14 cellular contexts compared by ENCODE assay signal in genomic region chr7:94266278-94266677, GRCh38.
DNase-seq lines count a peak whose midpoint lies in the region; TF ChIP-seq lines count a peak whose summit lies in the region.
"Had no signal": no experiment of that assay in that cellular context is flagged by ENCODE, and none has a peak within 500 bp of the region (broad histone marks: within the 10 kb centered on the region; RNA-seq: fewer than 3 reads in every experiment).

No MANE protein-coding gene starts in this region.

- no peaks in the 10 kb centered on the region for H3K36me3 ChIP-seq in thyroid gland
- H3K36me3 ChIP-seq: neutrophil had no signal

- H3K36me3 Mint-ChIP-seq in activated CD4-positive, alpha-beta T cell treated with anti-CD3 and anti-CD28 coated beads, Interleukin-2, amount 10 ng/mL, durations not matched to agents 7 days and 5 days (ENCODE audit: low read depth) = no peaks in the 10 kb centered on the region
- H3K36me3 Mint-ChIP-seq: immature natural killer cell had no signal

- H3K4me1 ChIP-seq in thyroid gland = no peaks in the 10 kb centered on the region

- H3K4me3 ChIP-seq in fibroblast of villous mesenchyme (ENCODE audit: low read depth, low read length) (no peak overlapping the region), thyroid gland (replicated peaks in 1 of 3) (no peak overlapping the region)

- intact Hi-C loops in thyroid gland (cut with DNase I) = no loop called here

- DNase-seq in H4 (ENCODE audit: low spot score) = peak; percentile 47
- peak; percentile 55 for DNase-seq in SKM-1 (lab: John Stamatoyannopoulos, UW; ENCODE audit: unreplicated experiment)
- DNase-seq in fibroblast of villous mesenchyme (ENCODE audit: low read depth) = peak; percentile 96
- DNase-seq in renal cortical epithelial cell (ENCODE audit: low read depth) = peak; percentile 88
- no peak for DNase-seq in thyroid gland
- DNase-seq in activated CD4-positive, alpha-beta T cell treated with anti-CD3 and anti-CD28 coated beads, Interleukin-2, amount 10 ng/mL, durations not matched to agents 7 days and 5 days = no peak
- no peak for DNase-seq in KG1 (lab: John Stamatoyannopoulos, UW)
- DNase-seq in midbrain (lab: John Stamatoyannopoulos, UW) = no peak
- DNase-seq: amniotic stem cell, immature natural killer cell, NCI-H1092 treated with DMSO at 0.1 percent for 48 hours, substantia nigra, T1000 had no signal

- WGBS in thyroid gland, 2 donors = 39 to 56% methylated on average over 4 of the region's 4 CpGs

- H3K27ac ChIP-seq in thyroid gland = no peak overlapping the region
- H3K27ac ChIP-seq: neutrophil had no signal

- no peaks in the 10 kb centered on the region for H3K27me3 ChIP-seq in thyroid gland
- H3K27me3 ChIP-seq: neutrophil had no signal

- H3K4me3 Mint-ChIP-seq in activated CD4-positive, alpha-beta T cell treated with anti-CD3 and anti-CD28 coated beads, Interleukin-2, amount 10 ng/mL, durations not matched to agents 7 days and 5 days = no peak overlapping the region
- H3K4me3 Mint-ChIP-seq: immature natural killer cell had no signal

- CTCF ChIA-PET in activated CD4-positive, alpha-beta T cell treated with anti-CD3 and anti-CD28 coated beads, Interleukin-2, amount 10 ng/mL, durations not matched to agents 7 days and 5 days (lab: Charles Lee) = no interaction called here

- POLR2A ChIA-PET in activated CD4-positive, alpha-beta T cell treated with anti-CD3 and anti-CD28 coated beads, Interleukin-2, amount 10 ng/mL, durations not matched to agents 7 days and 5 days (lab: Charles Lee) = no interaction called here

- no peaks in the 10 kb centered on the region for H3K9me3 Mint-ChIP-seq in activated CD4-positive, alpha-beta T cell treated with anti-CD3 and anti-CD28 coated beads, Interleukin-2, amount 10 ng/mL, durations not matched to agents 7 days and 5 days

- no peak for TF ChIP-seq POLR2A in thyroid gland (IDR thresholded peaks at IDR 0.05)

- TF ChIP-seq CTCF in fibroblast of villous mesenchyme (IDR thresholded peaks at IDR 0.05; ENCODE audit: insufficient read depth, low read depth, low read length) (no peak), thyroid gland (IDR thresholded peaks at IDR 0.05) (no peak)

- peaks cover 2% of the 10 kb centered on the region for H3K27me3 Mint-ChIP-seq in activated CD4-positive, alpha-beta T cell treated with anti-CD3 and anti-CD28 coated beads, Interleukin-2, amount 10 ng/mL, durations not matched to agents 7 days and 5 days

- no peaks in the 10 kb centered on the region for H3K9me3 ChIP-seq in thyroid gland
- H3K9me3 ChIP-seq: neutrophil had no signal

- H3K27ac Mint-ChIP-seq in activated CD4-positive, alpha-beta T cell treated with anti-CD3 and anti-CD28 coated beads, Interleukin-2, amount 10 ng/mL, durations not matched to agents 7 days and 5 days = no peak overlapping the region
- H3K27ac Mint-ChIP-seq: immature natural killer cell had no signal

- no peaks in the 10 kb centered on the region for H3K4me1 Mint-ChIP-seq in activated CD4-positive, alpha-beta T cell treated with anti-CD3 and anti-CD28 coated beads, Interleukin-2, amount 10 ng/mL, durations not matched to agents 7 days and 5 days
- H3K4me1 Mint-ChIP-seq: immature natural killer cell had no signal

Comparison
In these comparisons a context has a peak if more than half of its experiments do, and no peak if none do; other contexts are left out.
1. DNase-seq: peak in H4 (single experiment), SKM-1 (single experiment), fibroblast of villous mesenchyme (single experiment) and renal cortical epithelial cell (single experiment); none in thyroid gland (0 of 2), activated CD4-positive, alpha-beta T cell treated with anti-CD3 and anti-CD28 coated beads, Interleukin-2, amount 10 ng/mL, durations not matched to agents 7 days and 5 days (single experiment), KG1 (single experiment) and midbrain (single experiment).